ENCODE assay signal across 28 cellular contexts in the genomic region with DNA sequence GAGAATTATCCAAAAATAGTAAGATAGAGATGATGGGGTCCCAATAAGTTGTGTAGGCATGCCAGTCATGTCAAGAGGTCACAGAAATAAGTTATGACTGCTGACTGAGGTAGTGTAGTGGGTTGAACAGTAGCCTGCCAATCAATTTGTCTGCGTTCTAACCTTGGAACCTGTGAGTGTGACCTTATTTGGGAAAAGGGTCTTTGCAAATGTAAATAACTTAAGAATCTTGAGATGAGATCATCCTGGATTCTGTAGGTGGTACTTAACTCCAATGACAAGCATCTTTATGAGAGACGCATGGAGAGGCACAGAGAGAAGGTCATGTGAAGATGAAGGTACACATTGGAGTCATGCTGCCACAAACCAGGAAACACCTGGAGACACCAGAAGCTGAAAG.
"Had no signal": no experiment of that assay in that cellular context is flagged by ENCODE, and none has a peak within 500 bp of the region (broad histone marks: within the 10 kb centered on the region; RNA-seq: fewer than 3 reads in every experiment).

No MANE protein-coding gene starts in this region.

- H3K4me1 Mint-ChIP-seq: immature natural killer cell had no signal

- ATAC-seq: activated naive CD8-positive, alpha-beta T cell treated with anti-CD3 and anti-CD28 coated beads, Interleukin-2, amount 50 U/mL, for 24 hours; left colon; naive thymus-derived CD4-positive, alpha-beta T cell; sciatic nerve; stimulated activated memory B cell treated with anti-CD40 and anti-IgM and Interleukin-4, amounts not matched to agents 10 μg/mL and 1 μg/mL and 100 μg/mL, for 72 hours; upper lobe of right lung had no signal

- H3K36me3 ChIP-seq: breast epithelium, ovary, stomach, thyroid gland, upper lobe of right lung had no signal

- H3K27ac ChIP-seq: breast epithelium, ovary, skin epidermis, stomach, upper lobe of right lung had no signal

- H3K27ac Mint-ChIP-seq: activated naive CD8-positive, alpha-beta T cell treated with anti-CD3 and anti-CD28 coated beads, Interleukin-2, amount 50 U/mL, for 24 hours; immature natural killer cell; mesothelial cell of epicardium; naive thymus-derived CD4-positive, alpha-beta T cell; progenitor cell of endocrine pancreas; stimulated activated memory B cell treated with anti-CD40 and anti-IgM and Interleukin-4, amounts not matched to agents 10 μg/mL and 1 μg/mL and 100 μg/mL, for 72 hours; T-helper 2 cell treated with Interferon-gamma antibody and Interleukin-4, amounts not matched to agents 5 μg/mL and 100 μg/mL, for 36 hours had no signal

- H3K9me3 ChIP-seq: breast epithelium, ovary, stomach, thyroid gland, upper lobe of right lung had no signal

- H3K4me3 ChIP-seq: breast epithelium, ovary, skin epidermis, stomach, thyroid gland, upper lobe of right lung had no signal

- H3K4me3 Mint-ChIP-seq: activated naive CD8-positive, alpha-beta T cell treated with anti-CD3 and anti-CD28 coated beads, Interleukin-2, amount 50 U/mL, for 24 hours; immature natural killer cell; mesothelial cell of epicardium; naive thymus-derived CD4-positive, alpha-beta T cell; stimulated activated memory B cell treated with anti-CD40 and anti-IgM and Interleukin-4, amounts not matched to agents 10 μg/mL and 1 μg/mL and 100 μg/mL, for 72 hours; T-helper 2 cell treated with Interferon-gamma antibody and Interleukin-4, amounts not matched to agents 5 μg/mL and 100 μg/mL, for 36 hours had no signal

- DNase-seq: activated CD4-positive, alpha-beta T cell treated with anti-CD3 and anti-CD28 coated beads for 4 hours; activated CD4-positive, alpha-beta T cell treated with anti-CD3 and anti-CD28 coated beads, Interleukin-2, amount 50 U/mL, for 4 hours; activated gamma-delta T cell; activated naive CD4-positive, alpha-beta T cell treated with anti-CD3 and anti-CD28 coated beads, Interleukin-2, amount 50 U/mL, for 16 hours; activated naive CD8-positive, alpha-beta T cell treated with anti-CD3 and anti-CD28 coated beads, Interleukin-2, amount 50 U/mL, for 24 hours; activated T-cell treated with anti-CD3 and anti-CD28 coated beads for 4 hours; amygdala; central memory CD4-positive, alpha-beta T cell; head of caudate nucleus; hippocampal formation; immature natural killer cell; kidney; left colon; mammary epithelial cell; naive thymus-derived CD4-positive, alpha-beta T cell; ovary; retina; stimulated activated CD4-positive, alpha-beta T cell treated with anti-CD3 and anti-CD28 coated beads, Interleukin-4, amount 100 ng/mL, for 24 hours; stomach; thyroid gland; upper lobe of right lung had no signal

- H3K27me3 Mint-ChIP-seq: activated naive CD8-positive, alpha-beta T cell treated with anti-CD3 and anti-CD28 coated beads, Interleukin-2, amount 50 U/mL, for 24 hours; naive thymus-derived CD4-positive, alpha-beta T cell; progenitor cell of endocrine pancreas; stimulated activated memory B cell treated with anti-CD40 and anti-IgM and Interleukin-4, amounts not matched to agents 10 μg/mL and 1 μg/mL and 100 μg/mL, for 72 hours had no signal

- H3K27me3 ChIP-seq: breast epithelium, ovary, stomach, thyroid gland, upper lobe of right lung had no signal

- H3K9me3 Mint-ChIP-seq: activated naive CD8-positive, alpha-beta T cell treated with anti-CD3 and anti-CD28 coated beads, Interleukin-2, amount 50 U/mL, for 24 hours; immature natural killer cell; mesothelial cell of epicardium; stimulated activated memory B cell treated with anti-CD40 and anti-IgM and Interleukin-4, amounts not matched to agents 10 μg/mL and 1 μg/mL and 100 μg/mL, for 72 hours; T-helper 2 cell treated with Interferon-gamma antibody and Interleukin-4, amounts not matched to agents 5 μg/mL and 100 μg/mL, for 36 hours had no signal
